36 cellular contexts compared by ENCODE assay signal in genomic region chr2:173841110-173841509, GRCh38.
DNase-seq lines count a peak whose midpoint lies in the region; ATAC-seq, FAIRE-seq and TF ChIP-seq lines count a peak whose summit lies in the region.
"Had no signal": no experiment of that assay in that cellular context is flagged by ENCODE, and none has a peak within 500 bp of the region (broad histone marks: within the 10 kb centered on the region; RNA-seq: fewer than 3 reads in every experiment).

No MANE protein-coding gene starts in this region.

- H2AFZ ChIP-seq in GM12878 (ENCODE audit: control insufficient read depth, low read depth, low read length): no peak overlapping the region
- no peak overlapping the region for H2AFZ ChIP-seq in K562 (ENCODE audit: low read depth, low read length)

- peaks cover 27% of the 10 kb centered on the region for H3K27me3 Mint-ChIP-seq in Calu3 (ENCODE audit: unreplicated experiment)

- in situ Hi-C loops in GM12878 (cut with MboI): no loop called here
- in situ Hi-C loops in K562 (cut with MboI): no loop called here

- no peaks in the 10 kb centered on the region for H3K36me3 Mint-ChIP-seq in Calu3 (ENCODE audit: insufficient read depth, unreplicated experiment)
- H3K36me3 Mint-ChIP-seq: CD14-positive monocyte; CD4-positive, alpha-beta memory T cell; CD4-positive, CD25-positive, alpha-beta regulatory T cell; CD8-positive, alpha-beta T cell had no signal

- no peaks in the 10 kb centered on the region for H3K4me1 ChIP-seq in HEK293 (ENCODE audit: control insufficient read depth, insufficient read depth, low read length)
- H3K4me1 ChIP-seq in GM12878 (ENCODE audit: control insufficient read depth, insufficient read depth, low read length): no peaks in the 10 kb centered on the region
- H3K4me1 ChIP-seq in K562 (replicated peaks in 1 of 2; ENCODE audit: control insufficient read depth in 2 of 2, insufficient read depth in 2 of 2, low read length in 2 of 2): no peaks in the 10 kb centered on the region
- H3K4me1 ChIP-seq: A549; BE2C; BLaER1; BLaER1 treated with 17β-estradiol and CSF1 and Interleukin-3, amounts not matched to agents 10 nM and 100 nM; Caco-2 had no signal

- no peaks in the 10 kb centered on the region for H3K79me2 ChIP-seq in GM12878 (ENCODE audit: control insufficient read depth, insufficient read depth, low read length)
- H3K79me2 ChIP-seq in K562 (ENCODE audit: control insufficient read depth, insufficient read depth, low read length): no peaks in the 10 kb centered on the region

- H3K4me1 Mint-ChIP-seq in Calu3 (ENCODE audit: low read depth, unreplicated experiment): no peaks in the 10 kb centered on the region
- H3K4me1 Mint-ChIP-seq: B cell; CD14-positive monocyte; CD4-positive, alpha-beta memory T cell; CD4-positive, CD25-positive, alpha-beta regulatory T cell; CD8-positive, alpha-beta memory T cell had no signal

- H3K4me2 ChIP-seq in GM12878 (ENCODE audit: control insufficient read depth, insufficient read depth) (no peak overlapping the region), K562 (ENCODE audit: insufficient read depth, low read length) (no peak overlapping the region)
- H3K4me2 ChIP-seq: A549; BLaER1; BLaER1 treated with 17β-estradiol and CSF1 and Interleukin-3, amounts not matched to agents 10 nM and 100 nM had no signal

- SMC1A ChIA-PET in GM12878 (lab: Charles Lee; ENCODE audit: uncharacterized antibody, unreplicated experiment): no interaction called here

- intact Hi-C loops in GM12878 (cut with micrococcal nuclease; ENCODE audit: unreplicated experiment) (no loop called here), K562 (cut with micrococcal nuclease) (no loop called here), Calu3 (cut with micrococcal nuclease; ENCODE audit: unreplicated experiment) (no loop called here)

- no peak for TF ChIP-seq CTCF in HEK293 (tag by site-specific recombination; IDR thresholded peaks at IDR 0.05)
- TF ChIP-seq CTCF in GM12878 (IDR thresholded peaks at IDR 0.05 in 2 of 3, conservative IDR thresholded peaks at IDR 0.05 in 1 of 3; ENCODE audit: control insufficient read depth in 2 of 3, extremely low read depth in 1 of 3, insufficient read depth in 1 of 3, low read depth in 3 of 3, low read length in 3 of 3): no peak
- TF ChIP-seq CTCF in K562 (IDR thresholded peaks at IDR 0.05 in 2 of 3, conservative IDR thresholded peaks at IDR 0.05 in 1 of 3; ENCODE audit: insufficient read depth in 2 of 3, low read depth in 1 of 3, low read length in 3 of 3): no peak
- TF ChIP-seq CTCF in Calu3 (IDR thresholded peaks at IDR 0.05; ENCODE audit: unreplicated experiment): no peak

- H3K9me3 ChIP-seq in HEK293 (ENCODE audit: control insufficient read depth, insufficient read depth, low read depth, low read length) (no peaks in the 10 kb centered on the region), GM12878 (replicated peaks; ENCODE audit: control insufficient read depth, insufficient read depth, low read length) (no peaks in the 10 kb centered on the region; the same call in 2 of the 3 replicates), K562 (replicated peaks; ENCODE audit: control insufficient read depth, insufficient read depth, low read depth, low read length) (no peaks in the 10 kb centered on the region)
- H3K9me3 ChIP-seq: A549, BE2C, BLaER1, Caco-2 had no signal

- TF ChIP-seq RAD21 in GM12878 (IDR thresholded peaks at IDR 0.05; ENCODE audit: insufficient read depth, low read depth, low read length) (no peak), K562 (CRISPR knock-in tag; conservative IDR thresholded peaks at IDR 0.05 in 1 of 2, IDR thresholded peaks at IDR 0.05 in 1 of 2) (no peak)

- no peak overlapping the region for H3K27ac Mint-ChIP-seq in Calu3 (ENCODE audit: unreplicated experiment)
- H3K27ac Mint-ChIP-seq: B cell; CD4-positive, alpha-beta memory T cell; CD4-positive, alpha-beta T cell; CD4-positive, CD25-positive, alpha-beta regulatory T cell; CD8-positive, alpha-beta memory T cell; CD8-positive, alpha-beta T cell had no signal

- BruUV-seq in GM12878 (replicated peaks; lab: Mats Ljungman, UMichigan) (no TSS peak), K562 (replicated peaks; lab: Mats Ljungman, UMichigan) (no TSS peak), Calu3 (replicated peaks; lab: Mats Ljungman, UMichigan) (no TSS peak)

- H3K27me3 ChIP-seq in GM12878 (replicated peaks in 1 of 2; ENCODE audit: control insufficient read depth in 2 of 2, insufficient read depth in 2 of 2, low read length in 1 of 2) (no peaks in the 10 kb centered on the region), K562 (ENCODE audit: control insufficient read depth in 2 of 2, insufficient read depth in 2 of 2, low read length in 2 of 2) (peaks cover 38 to 44% of the 10 kb centered on the region in 2 experiments)
- H3K27me3 ChIP-seq: BE2C; BLaER1; BLaER1 treated with 17β-estradiol and CSF1 and Interleukin-3, amounts not matched to agents 10 nM and 100 nM had no signal

- no peak overlapping the region for H3K4me3 Mint-ChIP-seq in Calu3 (ENCODE audit: low read depth, unreplicated experiment)
- H3K4me3 Mint-ChIP-seq: B cell; CD14-positive monocyte; CD4-positive, alpha-beta memory T cell; CD4-positive, alpha-beta T cell; CD4-positive, CD25-positive, alpha-beta regulatory T cell; CD8-positive, alpha-beta memory T cell; CD8-positive, alpha-beta T cell had no signal

- no peak for ATAC-seq in GM12878
- ATAC-seq in K562: no peak
- ATAC-seq: A549; CD8-positive, alpha-beta T cell had no signal

- POLR2A ChIA-PET in HEK293 (lab: Yijun Ruan, JAX) (no interaction called here), GM12878 (lab: Charles Lee) (no interaction called here), K562 (lab: Yijun Ruan, JAX) (no interaction called here)

- H3K4me3 ChIP-seq in HEK293 (ENCODE audit: low read depth, low read length) (no peak overlapping the region), GM12878 (no peak overlapping the region), K562 (no peak overlapping the region)
- H3K4me3 ChIP-seq: A549; BLaER1; BLaER1 treated with 17β-estradiol and CSF1 and Interleukin-3, amounts not matched to agents 10 nM and 100 nM had no signal

- no peaks in the 10 kb centered on the region for H3K9me1 ChIP-seq in K562 (ENCODE audit: control insufficient read depth, insufficient read depth, low read length)

- RAD21 ChIA-PET in GM12878 (lab: Charles Lee; ENCODE audit: unreplicated experiment): no interaction called here

- DNase-seq in GM12878 (ENCODE audit: low read depth, low spot score) (no peak), K562 (ENCODE audit: extremely low read depth in 1 of 4, low spot score in 3 of 4) (no peak), urothelium cell line (ENCODE audit: low spot score) (no peak), Calu3 (no peak), NCI-H2227 treated with DMSO at 0.1 percent for 48 hours (lab: John Stamatoyannopoulos, UW) (no peak), SHP77 (lab: John Stamatoyannopoulos, UW) (no peak)
- DNase-seq in activated naive CD4-positive, alpha-beta T cell (lab: John Stamatoyannopoulos, UW): no peak
- DNase-seq: 8988T; ACHN; AML-193; BE2C; C1 segment of cervical spinal cord; Caco-2; CD4-positive, alpha-beta memory T cell; CD4-positive, alpha-beta T cell; CD4-positive, CD25-positive, alpha-beta regulatory T cell; CD8-positive, alpha-beta memory T cell; CD8-positive, alpha-beta T cell; COR-L47; DMS 273 treated with DMSO at 0.1 percent for 48 hours; DMS153; DMS53; DMS79; DMS79 treated with DMSO at 0.1 percent for 48 hours; DND-41; EL had no signal

- H3K27ac ChIP-seq in HEK293 (ENCODE audit: extremely low read depth, low read depth, low read length) (no peak overlapping the region), GM12878 (ENCODE audit: control insufficient read depth, insufficient read depth) (no peak overlapping the region), K562 (ENCODE audit: extremely low read depth, low read depth, low read length) (no peak overlapping the region)
- H3K27ac ChIP-seq: 22Rv1; A549; BLaER1; BLaER1 treated with 17β-estradiol and CSF1 and Interleukin-3, amounts not matched to agents 10 nM and 100 nM; C4-2B had no signal

- TF ChIP-seq EP300 in GM12878 (IDR thresholded peaks at IDR 0.05; ENCODE audit: borderline replicate concordance in 1 of 2, control insufficient read depth in 1 of 2, low read depth in 2 of 2, low read length in 2 of 2) (no peak), K562 (IDR thresholded peaks at IDR 0.05; ENCODE audit: low read length) (no peak)

- H3K9ac ChIP-seq in GM12878 (ENCODE audit: control insufficient read depth, insufficient read depth, low read length) (no peak overlapping the region), K562 (ENCODE audit: insufficient read depth in 1 of 2, low read depth in 2 of 2, low read length in 2 of 2) (no peak overlapping the region)
- H3K9ac ChIP-seq: BLaER1; BLaER1 treated with 17β-estradiol and CSF1 and Interleukin-3, amounts not matched to agents 10 nM and 100 nM had no signal

- H4K20me1 ChIP-seq in GM12878 (ENCODE audit: control insufficient read depth, insufficient read depth): no peaks in the 10 kb centered on the region
- H4K20me1 ChIP-seq in K562 (replicated peaks; ENCODE audit: control insufficient read depth, insufficient read depth, low read length): no peaks in the 10 kb centered on the region
- H4K20me1 ChIP-seq: BLaER1; BLaER1 treated with 17β-estradiol and CSF1 and Interleukin-3, amounts not matched to agents 10 nM and 100 nM had no signal

- no peaks in the 10 kb centered on the region for H3K9me3 Mint-ChIP-seq in Calu3 (ENCODE audit: low read depth, unreplicated experiment)
- H3K9me3 Mint-ChIP-seq: CD4-positive, alpha-beta T cell; CD8-positive, alpha-beta memory T cell; CD8-positive, alpha-beta T cell had no signal

- TF ChIP-seq POLR2A in GM12878 (IDR thresholded peaks at IDR 0.05; ENCODE audit: low read depth, low read length): no peak
- TF ChIP-seq POLR2A in K562 (conservative IDR thresholded peaks at IDR 0.05): no peak

- no peaks in the 10 kb centered on the region for H3K36me3 ChIP-seq in HEK293 (ENCODE audit: control insufficient read depth in 2 of 2, insufficient read depth in 1 of 2, low read length in 2 of 2)
- H3K36me3 ChIP-seq in GM12878 (ENCODE audit: control insufficient read depth in 2 of 2, insufficient read depth in 2 of 2, low read length in 1 of 2): no peaks in the 10 kb centered on the region
- no peaks in the 10 kb centered on the region for H3K36me3 ChIP-seq in K562 (ENCODE audit: control insufficient read depth, insufficient read depth, low read length)
- H3K36me3 ChIP-seq: BE2C; BLaER1; BLaER1 treated with 17β-estradiol and CSF1 and Interleukin-3, amounts not matched to agents 10 nM and 100 nM had no signal

- FAIRE-seq in GM12878 (lab: Jason Lieb, UNC): no peak
- no peak for FAIRE-seq in K562 (lab: Jason Lieb, UNC)
- FAIRE-seq in urothelium cell line (lab: Jason Lieb, UNC): peak; percentile 42
- FAIRE-seq: A204.1, A549, D721Med had no signal

- CTCF ChIA-PET in HEK293 (lab: Yijun Ruan, JAX): no interaction called here
- CTCF ChIA-PET in GM12878 (lab: Yijun Ruan, JAX): no interaction called here
- CTCF ChIA-PET in K562 (lab: Yijun Ruan, JAX; ENCODE audit: low intra/inter-chr PET ratio): no interaction called here
- CTCF ChIA-PET in Calu3 (lab: Charles Lee): no interaction called here

TF ChIP-seq in HEK293, 187 proteins besides CTCF, POLR2A, EP300 and RAD21 (continues in another document):
- TF ChIP-seq ZNF248 (tag by site-specific recombination; IDR thresholded peaks at IDR 0.05): no peak

TF ChIP-seq in GM12878, 131 proteins besides CTCF, POLR2A, EP300 and RAD21 (continues in another document):
- no peak for TF ChIP-seq GABPA (IDR thresholded peaks at IDR 0.05; ENCODE audit: low read depth)

TF ChIP-seq in K562, 482 proteins besides CTCF, POLR2A, EP300 and RAD21:
- TF ChIP-seq ZNF24 (IDR thresholded peaks at IDR 0.05): peak; percentile 88
- TF ChIP-seq PHTF2 (CRISPR knock-in tag; IDR thresholded peaks at IDR 0.05): no peak
TF ChIP-seq in K562: peak in this region for 1.

Comparison
In these comparisons a context has a peak if more than half of its experiments do, and no peak if none do; other contexts are left out.
1. Of the 44 proteins assayed by ChIP-seq in both K562 and HEK293: peak only in K562: ZNF24; only in HEK293: none; in both: none; in neither: 43.